ENCODE assay signal across 11 cellular contexts in genomic region chr7:102589857-102590256, GRCh38. TPM values are rescaled to one million over a fixed set of nuclear protein-coding genes. Genes with fewer than 3 reads are reported as not detected.
A peak's percentile ranks its signal among the peaks of the same experiment; 100 is the strongest.
DNase-seq lines count a peak whose midpoint lies in the region; ATAC-seq and TF ChIP-seq lines count a peak whose summit lies in the region.
"Not testable (repeated sequence)": the region's sequence is repeated elsewhere in the genome, so short reads cannot be mapped to it uniquely, and the experiment has no call there.
"Had no signal": no experiment of that assay in that cellular context is flagged by ENCODE, and none has a peak within 500 bp of the region (broad histone marks: within the 10 kb centered on the region; RNA-seq: fewer than 3 reads in every experiment).

No MANE protein-coding gene starts in this region.

- CTCF ChIA-PET in WTC11 (lab: Charles Lee); naive thymus-derived CD4-positive, alpha-beta T cell (lab: Charles Lee): not testable (repeated sequence)

- H3K9me3 Mint-ChIP-seq in CD4-positive, CD25-positive, alpha-beta regulatory T cell; WTC11; naive thymus-derived CD4-positive, alpha-beta T cell: not testable (repeated sequence)

- ATAC-seq in CD4-positive, CD25-positive, alpha-beta regulatory T cell (ENCODE audit: low read depth in 2 of 2) = peak; percentile 17 to 19
- peak; percentile 33 for ATAC-seq in GM19025 (IDR thresholded peaks at IDR 0.05; ENCODE audit: low read depth, unreplicated experiment)
- ATAC-seq in GM21515 (IDR thresholded peaks at IDR 0.05; ENCODE audit: unreplicated experiment) = peak; percentile 49
- ATAC-seq in HG02763 (IDR thresholded peaks at IDR 0.05; ENCODE audit: unreplicated experiment) = peak; percentile 43
- ATAC-seq in HG03342 (IDR thresholded peaks at IDR 0.05; ENCODE audit: unreplicated experiment) = peak; percentile 44
- ATAC-seq in WTC11 = peak; percentile 90
- ATAC-seq in esophagus mucosa = peak; percentile 81
- peak; percentile 66 for ATAC-seq in naive thymus-derived CD4-positive, alpha-beta T cell

- H3K36me3 Mint-ChIP-seq in CD4-positive, CD25-positive, alpha-beta regulatory T cell; WTC11; naive thymus-derived CD4-positive, alpha-beta T cell: not testable (repeated sequence)

- not testable (repeated sequence) for H3K27ac ChIP-seq in CD4-positive, CD25-positive, alpha-beta regulatory T cell (ENCODE audit: insufficient read depth, low read length, poor library complexity, severe bottlenecking); naive thymus-derived CD4-positive, alpha-beta T cell (ENCODE audit: low read depth, low read length)

- intact Hi-C loops in naive thymus-derived CD4-positive, alpha-beta T cell (cut with micrococcal nuclease) = not testable (repeated sequence)

- H3K4me3 ChIP-seq in CD4-positive, CD25-positive, alpha-beta regulatory T cell (ENCODE audit: low read depth, low read length); naive thymus-derived CD4-positive, alpha-beta T cell (ENCODE audit: low read length): not testable (repeated sequence)

- not testable (repeated sequence) for H3K4me1 ChIP-seq in CD4-positive, CD25-positive, alpha-beta regulatory T cell (ENCODE audit: control insufficient read depth, insufficient read depth, low read length, poor library complexity, severe bottlenecking); naive thymus-derived CD4-positive, alpha-beta T cell (ENCODE audit: control insufficient read depth in 2 of 2, insufficient read depth in 2 of 2, low read length in 2 of 2)

- TF ChIP-seq CTCF in WTC11 (IDR thresholded peaks at IDR 0.05) = not testable (repeated sequence)

- H3K4me1 Mint-ChIP-seq in CD4-positive, CD25-positive, alpha-beta regulatory T cell; WTC11; naive thymus-derived CD4-positive, alpha-beta T cell: not testable (repeated sequence)

- H3K27me3 Mint-ChIP-seq in CD4-positive, CD25-positive, alpha-beta regulatory T cell; WTC11 (ENCODE audit: low read depth); naive thymus-derived CD4-positive, alpha-beta T cell: not testable (repeated sequence)

- POLR2A ChIA-PET in WTC11 (lab: Charles Lee); naive thymus-derived CD4-positive, alpha-beta T cell (lab: Charles Lee): not testable (repeated sequence)

- DNase-seq in CD4-positive, CD25-positive, alpha-beta regulatory T cell; WTC11 (ENCODE audit: low spot score); naive thymus-derived CD4-positive, alpha-beta T cell: not testable (repeated sequence)

- H3K9me3 ChIP-seq in CD4-positive, CD25-positive, alpha-beta regulatory T cell (ENCODE audit: control insufficient read depth in 2 of 2, low read length in 2 of 2); naive thymus-derived CD4-positive, alpha-beta T cell (ENCODE audit: control insufficient read depth in 2 of 3, low read length in 3 of 3): not testable (repeated sequence)

- not testable (repeated sequence) for H3K27ac Mint-ChIP-seq in CD4-positive, CD25-positive, alpha-beta regulatory T cell; WTC11; naive thymus-derived CD4-positive, alpha-beta T cell

- not testable (repeated sequence) for H3K4me3 Mint-ChIP-seq in CD4-positive, CD25-positive, alpha-beta regulatory T cell; WTC11; naive thymus-derived CD4-positive, alpha-beta T cell

- H3K27me3 ChIP-seq in CD4-positive, CD25-positive, alpha-beta regulatory T cell (ENCODE audit: control insufficient read depth, insufficient read depth, low read length); naive thymus-derived CD4-positive, alpha-beta T cell (ENCODE audit: control insufficient read depth in 2 of 2, insufficient read depth in 2 of 2, low read length in 2 of 2): not testable (repeated sequence)

- not testable (repeated sequence) for H3K36me3 ChIP-seq in CD4-positive, CD25-positive, alpha-beta regulatory T cell (ENCODE audit: control insufficient read depth, insufficient read depth, low read length); naive thymus-derived CD4-positive, alpha-beta T cell (ENCODE audit: control insufficient read depth in 2 of 3, insufficient read depth in 3 of 3, low read length in 3 of 3)

RNA-seq across cellular contexts. Expression of gene POLR2J3, which starts 17.5 kb away (rescaled TPM):
- 214 TPM for total RNA-seq in CD4-positive, CD25-positive, alpha-beta regulatory T cell
- polyA plus RNA-seq in CD4-positive, CD25-positive, alpha-beta regulatory T cell = 10 to 100 TPM; 19.9 to 33.7 (median 27.9) TPM
- total RNA-seq in WTC11 (2021) = 21.2 to 26.5 TPM (median 24.7 TPM) in 3 replicates
- total RNA-seq in esophagus mucosa = 13.8 TPM
- total RNA-seq in naive thymus-derived CD4-positive, alpha-beta T cell = 100 to 1,000 TPM in 4 of 5 experiments, 10 to 100 TPM in 1; 70.8 to 142 (median 113) TPM
- 10 to 100 TPM; 27.3 to 33.0 TPM for polyA plus RNA-seq in naive thymus-derived CD4-positive, alpha-beta T cell

RNA-seq across cellular contexts. Expression of gene RASA4, which starts 26.7 kb away (rescaled TPM):
- total RNA-seq in CD4-positive, CD25-positive, alpha-beta regulatory T cell = 67.5 TPM
- polyA plus RNA-seq in CD4-positive, CD25-positive, alpha-beta regulatory T cell = 10 to 100 TPM; 17.7 to 24.2 (median 19.3) TPM
- total RNA-seq in WTC11 (2021) (11.2 to 17.9 TPM (median 17.4 TPM) in 3 replicates), esophagus mucosa (13.2 TPM)
- 100 to 1,000 TPM in 2 of 5 experiments, 10 to 100 TPM in 3; 44.0 to 104 (median 62.9) TPM for total RNA-seq in naive thymus-derived CD4-positive, alpha-beta T cell
- 10 to 100 TPM; 24.6 to 44.1 TPM for polyA plus RNA-seq in naive thymus-derived CD4-positive, alpha-beta T cell

RNA-seq across cellular contexts. Expression of gene SPDYE2, which starts 38.8 kb away (rescaled TPM):
- total RNA-seq in CD4-positive, CD25-positive, alpha-beta regulatory T cell = 0.39 TPM
- polyA plus RNA-seq in CD4-positive, CD25-positive, alpha-beta regulatory T cell = under 1 TPM; 0.19 to 0.66 (median 0.47) TPM
- 0.15 to 0.23 TPM in 2 of 3 replicates, not detected in the other for total RNA-seq in WTC11 (2021)
- total RNA-seq in esophagus mucosa = not detected
- total RNA-seq in naive thymus-derived CD4-positive, alpha-beta T cell = 1 to 10 TPM in 1 of 5 experiments, under 1 TPM in 3, not detected in 1; 0.29 to 1.1 (median 0.32) TPM
- under 1 TPM; 0.33 to 0.35 TPM for polyA plus RNA-seq in naive thymus-derived CD4-positive, alpha-beta T cell
- total RNA-seq: A172, fibroblast of villous mesenchyme, RPMI7951 had no signal

RNA-seq across cellular contexts. Expression of gene UPK3BL2, which starts 46.4 kb away (rescaled TPM):
- 98.1 TPM for total RNA-seq in CD4-positive, CD25-positive, alpha-beta regulatory T cell
- polyA plus RNA-seq in CD4-positive, CD25-positive, alpha-beta regulatory T cell = 1 to 10 TPM in 3 of 4 donors, under 1 TPM in 1; 0.86 to 3.3 (median 1.5) TPM
- total RNA-seq in WTC11 (2021) (9.0 to 11.2 TPM (median 10.5 TPM) in 3 replicates), esophagus mucosa (88.8 TPM)
- 10 to 100 TPM; 22.8 to 85.3 (median 64.6) TPM for total RNA-seq in naive thymus-derived CD4-positive, alpha-beta T cell
- polyA plus RNA-seq in naive thymus-derived CD4-positive, alpha-beta T cell = 1 to 10 TPM; 3.4 to 6.7 TPM
- total RNA-seq: RPMI7951 had no signal

RNA-seq across cellular contexts. Expression of gene UPK3BL1, which starts 52.7 kb away (rescaled TPM):
- 119 TPM for total RNA-seq in CD4-positive, CD25-positive, alpha-beta regulatory T cell
- polyA plus RNA-seq in CD4-positive, CD25-positive, alpha-beta regulatory T cell = 10 to 100 TPM in 3 of 4 donors, 1 to 10 TPM in 1; 9.7 to 32.6 (median 21.9) TPM
- total RNA-seq in WTC11 (2021) (21.3 to 27.4 TPM (median 23.2 TPM) in 3 replicates), esophagus mucosa (304 TPM)
- total RNA-seq in naive thymus-derived CD4-positive, alpha-beta T cell = 100 to 1,000 TPM in 2 of 5 experiments, 10 to 100 TPM in 3; 25.9 to 107 (median 49.2) TPM
- 10 to 100 TPM; 26.5 to 27.3 TPM for polyA plus RNA-seq in naive thymus-derived CD4-positive, alpha-beta T cell

Comparison
In these comparisons a context has a peak if more than half of its experiments do, and no peak if none do; other contexts are left out.
1. ATAC-seq: peak in every context shown above with its lines; median percentile 90 in WTC11; 81 in esophagus mucosa; 66 in naive thymus-derived CD4-positive, alpha-beta T cell; 49 in GM21515; 44 in HG03342; 43 in HG02763; 33 in GM19025; 18 in CD4-positive, CD25-positive, alpha-beta regulatory T cell.